ENCODE assay signal across 14 cellular contexts in the genomic region with DNA sequence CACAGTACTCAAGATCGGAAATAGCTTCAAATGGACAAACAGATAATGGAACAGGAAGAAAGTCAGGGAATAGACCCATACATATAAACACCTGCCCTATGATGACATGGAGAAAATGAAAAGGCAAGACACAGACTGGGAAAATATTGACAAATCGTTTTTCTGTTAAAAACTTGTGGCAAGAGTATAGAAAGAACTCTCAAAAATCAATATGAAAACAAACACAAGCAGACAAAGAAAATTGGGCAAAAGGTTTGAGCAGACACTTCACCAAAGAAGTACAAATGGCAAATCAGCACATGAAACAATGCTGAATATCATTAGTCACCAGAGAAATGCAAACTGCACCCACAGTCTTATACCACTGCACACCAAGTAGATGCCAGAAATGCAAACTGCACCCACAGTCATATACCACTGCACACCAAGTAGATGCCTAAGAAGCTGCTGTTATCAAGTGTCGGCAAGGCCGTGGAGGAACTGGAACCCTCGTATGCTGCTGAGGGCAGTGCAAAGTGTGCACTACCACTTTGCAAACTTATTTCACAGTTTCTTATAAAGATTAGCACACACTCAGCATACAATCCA.
DNase-seq lines count a peak whose midpoint lies in the region.
"Had no signal": no experiment of that assay in that cellular context is flagged by ENCODE, and none has a peak within 500 bp of the region (broad histone marks: within the 10 kb centered on the region; RNA-seq: fewer than 3 reads in every experiment).

No MANE protein-coding gene starts in this region.

- no peaks in the 10 kb centered on the region for H3K27me3 Mint-ChIP-seq in activated T-cell treated with anti-CD3 and anti-CD28 coated beads, Interleukin-2, amount 50 U/mL, for 24 hours
- H3K27me3 Mint-ChIP-seq in activated CD4-positive, alpha-beta memory T cell treated with anti-CD3 and anti-CD28 coated beads for 36 hours = no peaks in the 10 kb centered on the region

- peak overlapping the region; percentile 84 for H3K23ac ChIP-seq in trophoblast cell (ENCODE audit: low read length)

- peaks cover 35% of the 10 kb centered on the region for H3K36me3 Mint-ChIP-seq in activated T-cell treated with anti-CD3 and anti-CD28 coated beads, Interleukin-2, amount 50 U/mL, for 24 hours (ENCODE audit: low read depth)
- peaks cover 17% of the 10 kb centered on the region for H3K36me3 Mint-ChIP-seq in activated CD4-positive, alpha-beta memory T cell treated with anti-CD3 and anti-CD28 coated beads for 36 hours
- H3K36me3 Mint-ChIP-seq: natural killer cell had no signal

- no peak overlapping the region for H2BK5ac ChIP-seq in trophoblast cell (ENCODE audit: low read depth, low read length, poor library complexity)

- H2AK5ac ChIP-seq in trophoblast cell (ENCODE audit: low read length) = no peak overlapping the region

- peaks cover 0 to 1% of the 10 kb centered on the region in 2 experiments for H3K4me1 ChIP-seq in trophoblast cell (ENCODE audit: control insufficient read depth in 1 of 2, insufficient read depth in 2 of 2, low read length in 2 of 2)

- H3K27ac ChIP-seq in trophoblast cell (ENCODE audit: low read depth, low read length) = no peak overlapping the region
- H3K27ac ChIP-seq: hepatocyte had no signal

- no peaks in the 10 kb centered on the region for H3K27me3 ChIP-seq in trophoblast cell (ENCODE audit: insufficient read depth, low read length)
- H3K27me3 ChIP-seq: hepatocyte had no signal

- intact Hi-C loops in activated CD4-positive, alpha-beta memory T cell treated with anti-CD3 and anti-CD28 coated beads for 36 hours (cut with micrococcal nuclease) = no loop called here

- H3K4me3 ChIP-seq in trophoblast cell (ENCODE audit: low read depth, low read length) = no peak overlapping the region
- H3K4me3 ChIP-seq: hepatocyte had no signal

- H3K9me3 Mint-ChIP-seq in activated T-cell treated with anti-CD3 and anti-CD28 coated beads, Interleukin-2, amount 50 U/mL, for 24 hours = no peaks in the 10 kb centered on the region
- H3K9me3 Mint-ChIP-seq in activated CD4-positive, alpha-beta memory T cell treated with anti-CD3 and anti-CD28 coated beads for 36 hours = peaks cover 14% of the 10 kb centered on the region
- H3K9me3 Mint-ChIP-seq: natural killer cell had no signal

- no peak overlapping the region for H3K4me2 ChIP-seq in trophoblast cell (ENCODE audit: low read length)
- H3K4me2 ChIP-seq: hepatocyte had no signal

- no peaks in the 10 kb centered on the region for H3K9me3 ChIP-seq in trophoblast cell (ENCODE audit: insufficient read depth, low read depth, low read length)

- WGBS in trophoblast cell (ENCODE audit: extremely low coverage, insufficient coverage, insufficient read length) = no CpG with 5 or more reads among the region's 5 CpGs

- no peak overlapping the region for H2BK120ac ChIP-seq in trophoblast cell (ENCODE audit: insufficient read depth, low read length, poor library complexity)

- no peaks in the 10 kb centered on the region for H3K79me1 ChIP-seq in trophoblast cell (ENCODE audit: low read length)

- no peaks in the 10 kb centered on the region for H3K79me2 ChIP-seq in trophoblast cell (ENCODE audit: control insufficient read depth, insufficient read depth, low read length, poor library complexity)
- H3K79me2 ChIP-seq: hepatocyte had no signal

- POLR2A ChIA-PET in activated CD4-positive, alpha-beta memory T cell treated with anti-CD3 and anti-CD28 coated beads for 36 hours (lab: Charles Lee) = no interaction called here

- peaks cover 84% of the 10 kb centered on the region for H3K4me1 Mint-ChIP-seq in activated T-cell treated with anti-CD3 and anti-CD28 coated beads, Interleukin-2, amount 50 U/mL, for 24 hours (ENCODE audit: low read depth)
- H3K4me1 Mint-ChIP-seq in activated CD4-positive, alpha-beta memory T cell treated with anti-CD3 and anti-CD28 coated beads for 36 hours (ENCODE audit: low read depth) = peaks cover 73% of the 10 kb centered on the region

- H2AFZ ChIP-seq in trophoblast cell (ENCODE audit: insufficient read depth, low read length, poor library complexity) = no peak overlapping the region
- H2AFZ ChIP-seq: hepatocyte had no signal

- CTCF ChIA-PET in activated CD4-positive, alpha-beta memory T cell treated with anti-CD3 and anti-CD28 coated beads for 36 hours (lab: Charles Lee) = interaction anchor here (1.0 to 1.9 kb wide), 3 partner anchors 11 to 36 kb away, joined by 3 to 5 read pairs (median 3); no protein-coding TSS in a partner anchor

- H3K14ac ChIP-seq in trophoblast cell (ENCODE audit: low read length) = no peak overlapping the region

- no peak for DNase-seq in activated T-cell treated with anti-CD3 and anti-CD28 coated beads, Interleukin-2, amount 50 U/mL, for 24 hours
- DNase-seq in activated T-cell treated with anti-CD3 and anti-CD28 coated beads, Interleukin-2, amount 50 U/mL, for 1 hour = no peak
- DNase-seq in DMS153 (lab: John Stamatoyannopoulos, UW) (peak; percentile 18), trophoblast cell (no peak), KBM-7 (no peak), HuH-7.5 (ENCODE audit: low spot score) (no peak)
- no peak for DNase-seq in activated CD4-positive, alpha-beta memory T cell treated with anti-CD3 and anti-CD28 coated beads for 36 hours
- DNase-seq in stimulated activated CD4-positive, alpha-beta T cell treated with anti-CD3 and anti-CD28 coated beads, Interleukin-2, amount 100 ng/mL, for 24 hours = no peak
- DNase-seq: cortex of kidney, EL, natural killer cell, NCI-H2029, NCI-H446 had no signal

- in situ Hi-C loops in KBM-7 (cut with MboI; ENCODE audit: low pct_unique_long_range_greater_than_20kb, low sequenced_read_pairs) = no loop called here

- peak overlapping the region; percentile 67 for H3K27ac Mint-ChIP-seq in activated T-cell treated with anti-CD3 and anti-CD28 coated beads, Interleukin-2, amount 50 U/mL, for 24 hours
- H3K27ac Mint-ChIP-seq in activated CD4-positive, alpha-beta memory T cell treated with anti-CD3 and anti-CD28 coated beads for 36 hours = peak overlapping the region; percentile 39
- H3K27ac Mint-ChIP-seq: natural killer cell had no signal

- no peak overlapping the region for H4K12ac ChIP-seq in trophoblast cell (ENCODE audit: low read depth, low read length)

- H3K4me3 Mint-ChIP-seq in activated T-cell treated with anti-CD3 and anti-CD28 coated beads, Interleukin-2, amount 50 U/mL, for 24 hours = no peak overlapping the region
- H3K4me3 Mint-ChIP-seq in activated CD4-positive, alpha-beta memory T cell treated with anti-CD3 and anti-CD28 coated beads for 36 hours = no peak overlapping the region
- H3K4me3 Mint-ChIP-seq: natural killer cell had no signal

- no peak overlapping the region for H4K8ac ChIP-seq in trophoblast cell (ENCODE audit: low read depth, low read length)

- no peak overlapping the region for H3K9ac ChIP-seq in trophoblast cell (ENCODE audit: low read length)

- no peak overlapping the region for H2BK12ac ChIP-seq in trophoblast cell (ENCODE audit: low read length)

- H3K4ac ChIP-seq in trophoblast cell (ENCODE audit: low read depth, low read length) = no peak overlapping the region

- no peak overlapping the region for H3K18ac ChIP-seq in trophoblast cell (ENCODE audit: low read length)

- H3K36me3 ChIP-seq in trophoblast cell (ENCODE audit: control insufficient read depth in 1 of 2, insufficient read depth in 2 of 2, low read length in 2 of 2) = peaks cover 0 to 6% of the 10 kb centered on the region in 2 experiments

- H4K91ac ChIP-seq in trophoblast cell (ENCODE audit: low read depth, low read length) = no peak overlapping the region
